In the genomic region with DNA sequence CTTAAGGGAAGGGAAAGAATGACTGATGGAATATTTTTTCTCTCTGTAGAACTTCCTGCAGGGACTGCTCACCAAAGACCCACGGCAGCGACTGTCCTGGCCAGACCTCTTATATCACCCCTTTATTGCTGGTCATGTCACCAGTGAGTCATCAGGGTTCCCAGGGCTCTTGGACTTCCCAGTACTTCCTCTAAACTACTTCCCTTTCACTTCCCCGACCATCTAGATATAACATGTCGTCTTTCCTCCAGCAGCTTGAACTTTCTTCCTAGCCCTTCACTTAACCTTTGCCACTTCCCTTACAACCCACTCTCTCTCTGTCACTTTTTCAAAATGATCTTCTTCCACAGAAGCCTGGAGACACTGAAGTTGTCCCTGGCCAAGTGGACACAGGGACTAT, we compare ENCODE assay signal across 1 cellular context.
TF ChIP-seq lines count a peak whose summit lies in the region.

No MANE protein-coding gene starts in this region.

TF ChIP-seq in K562, 482 proteins besides CTCF, POLR2A, EP300 and RAD21 (continues in another document):
- TF ChIP-seq ZBTB1 (CRISPR knock-in tag; IDR thresholded peaks at IDR 0.05; ENCODE audit: borderline replicate concordance, low read depth) (no peak), SPI1 (IDR thresholded peaks at IDR 0.05; ENCODE audit: borderline replicate concordance, low read depth, low read length) (peak; percentile 46; the same call in 1 of the 2 replicates), SMARCC2 (IDR thresholded peaks at IDR 0.05; ENCODE audit: low read depth) (peak; percentile 38; the same call in 1 of the 2 replicates), CBX5 (IDR thresholded peaks at IDR 0.05; ENCODE audit: borderline replicate concordance, low read depth) (no peak), BCOR (IDR thresholded peaks at IDR 0.05) (no peak), ETV6 (IDR thresholded peaks at IDR 0.05; ENCODE audit: borderline replicate concordance in 1 of 2, low read depth in 2 of 2, low read length in 1 of 2) (peak; percentile 95 to 98), ETV6 (CRISPR knock-in tag; IDR thresholded peaks at IDR 0.05; ENCODE audit: borderline replicate concordance) (no peak), XRCC5 (IDR thresholded peaks at IDR 0.05; ENCODE audit: low read depth, low read length) (no peak), ZNF561 (CRISPR knock-in tag; conservative IDR thresholded peaks at IDR 0.05) (no peak), NR2C2 (CRISPR knock-in tag; IDR thresholded peaks at IDR 0.05) (no peak), NR2C2 (tag; IDR thresholded peaks at IDR 0.05) (0 out of 2 replicates have a peak, but pooled peaks have one; percentile 30), FOS (IDR thresholded peaks at IDR 0.05; ENCODE audit: extremely low read depth, insufficient read length) (peak; percentile 45), JUND (IDR thresholded peaks at IDR 0.05; ENCODE audit: borderline replicate concordance, low read depth, low read length) (peak; percentile 92), JUND (tag; IDR thresholded peaks at IDR 0.05; ENCODE audit: borderline replicate concordance, low read depth, low read length) (peak; percentile 87; the same call in 2 of the 3 replicates), SLC30A9 (CRISPR knock-in tag; IDR thresholded peaks at IDR 0.05) (no peak), ZNF282 (CRISPR knock-in tag; IDR thresholded peaks at IDR 0.05) (no peak), MXI1 (IDR thresholded peaks at IDR 0.05; ENCODE audit: low read depth, low read length) (no peak), KLF16 (IDR thresholded peaks at IDR 0.05) (no peak), JUN (IDR thresholded peaks at IDR 0.05; ENCODE audit: borderline replicate concordance, low read depth, low read length) (peak; percentile 75; the same call in 1 of the 2 replicates), JUN (CRISPR knock-in tag; IDR thresholded peaks at IDR 0.05; ENCODE audit: borderline replicate concordance) (no peak), ARID1B (IDR thresholded peaks at IDR 0.05) (peak; percentile 57), PRMT5 (CRISPR knock-in tag; IDR thresholded peaks at IDR 0.05) (no peak)
- TF ChIP-seq, protein P1, sequence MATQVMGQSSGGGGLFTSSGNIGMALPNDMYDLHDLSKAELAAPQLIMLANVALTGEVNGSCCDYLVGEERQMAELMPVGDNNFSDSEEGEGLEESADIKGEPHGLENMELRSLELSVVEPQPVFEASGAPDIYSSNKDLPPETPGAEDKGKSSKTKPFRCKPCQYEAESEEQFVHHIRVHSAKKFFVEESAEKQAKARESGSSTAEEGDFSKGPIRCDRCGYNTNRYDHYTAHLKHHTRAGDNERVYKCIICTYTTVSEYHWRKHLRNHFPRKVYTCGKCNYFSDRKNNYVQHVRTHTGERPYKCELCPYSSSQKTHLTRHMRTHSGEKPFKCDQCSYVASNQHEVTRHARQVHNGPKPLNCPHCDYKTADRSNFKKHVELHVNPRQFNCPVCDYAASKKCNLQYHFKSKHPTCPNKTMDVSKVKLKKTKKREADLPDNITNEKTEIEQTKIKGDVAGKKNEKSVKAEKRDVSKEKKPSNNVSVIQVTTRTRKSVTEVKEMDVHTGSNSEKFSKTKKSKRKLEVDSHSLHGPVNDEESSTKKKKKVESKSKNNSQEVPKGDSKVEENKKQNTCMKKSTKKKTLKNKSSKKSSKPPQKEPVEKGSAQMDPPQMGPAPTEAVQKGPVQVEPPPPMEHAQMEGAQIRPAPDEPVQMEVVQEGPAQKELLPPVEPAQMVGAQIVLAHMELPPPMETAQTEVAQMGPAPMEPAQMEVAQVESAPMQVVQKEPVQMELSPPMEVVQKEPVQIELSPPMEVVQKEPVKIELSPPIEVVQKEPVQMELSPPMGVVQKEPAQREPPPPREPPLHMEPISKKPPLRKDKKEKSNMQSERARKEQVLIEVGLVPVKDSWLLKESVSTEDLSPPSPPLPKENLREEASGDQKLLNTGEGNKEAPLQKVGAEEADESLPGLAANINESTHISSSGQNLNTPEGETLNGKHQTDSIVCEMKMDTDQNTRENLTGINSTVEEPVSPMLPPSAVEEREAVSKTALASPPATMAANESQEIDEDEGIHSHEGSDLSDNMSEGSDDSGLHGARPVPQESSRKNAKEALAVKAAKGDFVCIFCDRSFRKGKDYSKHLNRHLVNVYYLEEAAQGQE (CRISPR knock-in tag; IDR thresholded peaks at IDR 0.05; ENCODE audit: low read depth), result no peak
- TF ChIP-seq, protein P2, sequence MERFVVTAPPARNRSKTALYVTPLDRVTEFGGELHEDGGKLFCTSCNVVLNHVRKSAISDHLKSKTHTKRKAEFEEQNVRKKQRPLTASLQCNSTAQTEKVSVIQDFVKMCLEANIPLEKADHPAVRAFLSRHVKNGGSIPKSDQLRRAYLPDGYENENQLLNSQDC (CRISPR knock-in tag; IDR thresholded peaks at IDR 0.05), result no peak
- TF ChIP-seq, protein P3, sequence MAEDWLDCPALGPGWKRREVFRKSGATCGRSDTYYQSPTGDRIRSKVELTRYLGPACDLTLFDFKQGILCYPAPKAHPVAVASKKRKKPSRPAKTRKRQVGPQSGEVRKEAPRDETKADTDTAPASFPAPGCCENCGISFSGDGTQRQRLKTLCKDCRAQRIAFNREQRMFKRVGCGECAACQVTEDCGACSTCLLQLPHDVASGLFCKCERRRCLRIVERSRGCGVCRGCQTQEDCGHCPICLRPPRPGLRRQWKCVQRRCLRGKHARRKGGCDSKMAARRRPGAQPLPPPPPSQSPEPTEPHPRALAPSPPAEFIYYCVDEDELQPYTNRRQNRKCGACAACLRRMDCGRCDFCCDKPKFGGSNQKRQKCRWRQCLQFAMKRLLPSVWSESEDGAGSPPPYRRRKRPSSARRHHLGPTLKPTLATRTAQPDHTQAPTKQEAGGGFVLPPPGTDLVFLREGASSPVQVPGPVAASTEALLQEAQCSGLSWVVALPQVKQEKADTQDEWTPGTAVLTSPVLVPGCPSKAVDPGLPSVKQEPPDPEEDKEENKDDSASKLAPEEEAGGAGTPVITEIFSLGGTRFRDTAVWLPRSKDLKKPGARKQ (CRISPR knock-in tag; IDR thresholded peaks at IDR 0.05), result no peak
- TF ChIP-seq, protein P4, sequence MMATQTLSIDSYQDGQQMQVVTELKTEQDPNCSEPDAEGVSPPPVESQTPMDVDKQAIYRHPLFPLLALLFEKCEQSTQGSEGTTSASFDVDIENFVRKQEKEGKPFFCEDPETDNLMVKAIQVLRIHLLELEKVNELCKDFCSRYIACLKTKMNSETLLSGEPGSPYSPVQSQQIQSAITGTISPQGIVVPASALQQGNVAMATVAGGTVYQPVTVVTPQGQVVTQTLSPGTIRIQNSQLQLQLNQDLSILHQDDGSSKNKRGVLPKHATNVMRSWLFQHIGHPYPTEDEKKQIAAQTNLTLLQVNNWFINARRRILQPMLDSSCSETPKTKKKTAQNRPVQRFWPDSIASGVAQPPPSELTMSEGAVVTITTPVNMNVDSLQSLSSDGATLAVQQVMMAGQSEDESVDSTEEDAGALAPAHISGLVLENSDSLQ (IDR thresholded peaks at IDR 0.05), result peak; percentile 24; the same call in 1 of the 2 replicates
- TF ChIP-seq, protein P5, sequence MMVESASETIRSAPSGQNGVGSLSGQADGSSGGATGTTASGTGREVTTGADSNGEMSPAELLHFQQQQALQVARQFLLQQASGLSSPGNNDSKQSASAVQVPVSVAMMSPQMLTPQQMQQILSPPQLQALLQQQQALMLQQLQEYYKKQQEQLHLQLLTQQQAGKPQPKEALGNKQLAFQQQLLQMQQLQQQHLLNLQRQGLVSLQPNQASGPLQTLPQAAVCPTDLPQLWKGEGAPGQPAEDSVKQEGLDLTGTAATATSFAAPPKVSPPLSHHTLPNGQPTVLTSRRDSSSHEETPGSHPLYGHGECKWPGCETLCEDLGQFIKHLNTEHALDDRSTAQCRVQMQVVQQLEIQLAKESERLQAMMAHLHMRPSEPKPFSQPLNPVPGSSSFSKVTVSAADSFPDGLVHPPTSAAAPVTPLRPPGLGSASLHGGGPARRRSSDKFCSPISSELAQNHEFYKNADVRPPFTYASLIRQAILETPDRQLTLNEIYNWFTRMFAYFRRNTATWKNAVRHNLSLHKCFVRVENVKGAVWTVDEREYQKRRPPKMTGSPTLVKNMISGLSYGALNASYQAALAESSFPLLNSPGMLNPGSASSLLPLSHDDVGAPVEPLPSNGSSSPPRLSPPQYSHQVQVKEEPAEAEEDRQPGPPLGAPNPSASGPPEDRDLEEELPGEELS (CRISPR knock-in tag; IDR thresholded peaks at IDR 0.05; ENCODE audit: borderline replicate concordance), result no peak
- TF ChIP-seq, protein P6, sequence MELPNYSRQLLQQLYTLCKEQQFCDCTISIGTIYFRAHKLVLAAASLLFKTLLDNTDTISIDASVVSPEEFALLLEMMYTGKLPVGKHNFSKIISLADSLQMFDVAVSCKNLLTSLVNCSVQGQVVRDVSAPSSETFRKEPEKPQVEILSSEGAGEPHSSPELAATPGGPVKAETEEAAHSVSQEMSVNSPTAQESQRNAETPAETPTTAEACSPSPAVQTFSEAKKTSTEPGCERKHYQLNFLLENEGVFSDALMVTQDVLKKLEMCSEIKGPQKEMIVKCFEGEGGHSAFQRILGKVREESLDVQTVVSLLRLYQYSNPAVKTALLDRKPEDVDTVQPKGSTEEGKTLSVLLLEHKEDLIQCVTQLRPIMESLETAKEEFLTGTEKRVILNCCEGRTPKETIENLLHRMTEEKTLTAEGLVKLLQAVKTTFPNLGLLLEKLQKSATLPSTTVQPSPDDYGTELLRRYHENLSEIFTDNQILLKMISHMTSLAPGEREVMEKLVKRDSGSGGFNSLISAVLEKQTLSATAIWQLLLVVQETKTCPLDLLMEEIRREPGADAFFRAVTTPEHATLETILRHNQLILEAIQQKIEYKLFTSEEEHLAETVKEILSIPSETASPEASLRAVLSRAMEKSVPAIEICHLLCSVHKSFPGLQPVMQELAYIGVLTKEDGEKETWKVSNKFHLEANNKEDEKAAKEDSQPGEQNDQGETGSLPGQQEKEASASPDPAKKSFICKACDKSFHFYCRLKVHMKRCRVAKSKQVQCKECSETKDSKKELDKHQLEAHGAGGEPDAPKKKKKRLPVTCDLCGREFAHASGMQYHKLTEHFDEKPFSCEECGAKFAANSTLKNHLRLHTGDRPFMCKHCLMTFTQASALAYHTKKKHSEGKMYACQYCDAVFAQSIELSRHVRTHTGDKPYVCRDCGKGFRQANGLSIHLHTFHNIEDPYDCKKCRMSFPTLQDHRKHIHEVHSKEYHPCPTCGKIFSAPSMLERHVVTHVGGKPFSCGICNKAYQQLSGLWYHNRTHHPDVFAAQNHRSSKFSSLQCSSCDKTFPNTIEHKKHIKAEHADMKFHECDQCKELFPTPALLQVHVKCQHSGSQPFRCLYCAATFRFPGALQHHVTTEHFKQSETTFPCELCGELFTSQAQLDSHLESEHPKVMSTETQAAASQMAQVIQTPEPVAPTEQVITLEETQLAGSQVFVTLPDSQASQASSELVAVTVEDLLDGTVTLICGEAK (IDR thresholded peaks at IDR 0.05), result peak; percentile 55; the same call in 1 of the 2 replicates
- TF ChIP-seq, protein P6 (CRISPR knock-in tag; IDR thresholded peaks at IDR 0.05), result no peak
- TF ChIP-seq, protein P7, sequence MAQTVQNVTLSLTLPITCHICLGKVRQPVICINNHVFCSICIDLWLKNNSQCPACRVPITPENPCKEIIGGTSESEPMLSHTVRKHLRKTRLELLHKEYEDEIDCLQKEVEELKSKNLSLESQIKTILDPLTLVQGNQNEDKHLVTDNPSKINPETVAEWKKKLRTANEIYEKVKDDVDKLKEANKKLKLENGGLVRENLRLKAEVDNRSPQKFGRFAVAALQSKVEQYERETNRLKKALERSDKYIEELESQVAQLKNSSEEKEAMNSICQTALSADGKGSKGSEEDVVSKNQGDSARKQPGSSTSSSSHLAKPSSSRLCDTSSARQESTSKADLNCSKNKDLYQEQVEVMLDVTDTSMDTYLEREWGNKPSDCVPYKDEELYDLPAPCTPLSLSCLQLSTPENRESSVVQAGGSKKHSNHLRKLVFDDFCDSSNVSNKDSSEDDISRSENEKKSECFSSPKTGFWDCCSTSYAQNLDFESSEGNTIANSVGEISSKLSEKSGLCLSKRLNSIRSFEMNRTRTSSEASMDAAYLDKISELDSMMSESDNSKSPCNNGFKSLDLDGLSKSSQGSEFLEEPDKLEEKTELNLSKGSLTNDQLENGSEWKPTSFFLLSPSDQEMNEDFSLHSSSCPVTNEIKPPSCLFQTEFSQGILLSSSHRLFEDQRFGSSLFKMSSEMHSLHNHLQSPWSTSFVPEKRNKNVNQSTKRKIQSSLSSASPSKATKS (CRISPR knock-in tag; IDR thresholded peaks at IDR 0.05), result no peak
- TF ChIP-seq, protein P8, sequence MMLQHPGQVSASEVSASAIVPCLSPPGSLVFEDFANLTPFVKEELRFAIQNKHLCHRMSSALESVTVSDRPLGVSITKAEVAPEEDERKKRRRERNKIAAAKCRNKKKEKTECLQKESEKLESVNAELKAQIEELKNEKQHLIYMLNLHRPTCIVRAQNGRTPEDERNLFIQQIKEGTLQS (IDR thresholded peaks at IDR 0.05), result peak; percentile 90
- TF ChIP-seq, protein P8 (CRISPR knock-in tag; conservative IDR thresholded peaks at IDR 0.05), result no peak
